ENCODE assay signal across 9 cellular contexts in genomic region chr4:139919513-139919912, GRCh38.
DNase-seq lines count a peak whose midpoint lies in the region; ATAC-seq, FAIRE-seq and TF ChIP-seq lines count a peak whose summit lies in the region.
"Had no signal": no experiment of that assay in that cellular context is flagged by ENCODE, and none has a peak within 500 bp of the region (broad histone marks: within the 10 kb centered on the region; RNA-seq: fewer than 3 reads in every experiment).

No MANE protein-coding gene starts in this region.

- H3K27ac ChIP-seq in A549 (peak overlapping the region; percentile 50 to 62; a peak in 4 of 6 replicates), heart left ventricle (peak overlapping the region; percentile 19 to 86 (median 80)), parathyroid adenoma (peak overlapping the region; percentile 61)

- H3K9me3 ChIP-seq in A549, result no peaks in the 10 kb centered on the region
- H3K9me3 ChIP-seq in heart left ventricle, result no peaks in the 10 kb centered on the region
- H3K9me3 ChIP-seq in parathyroid adenoma (ENCODE audit: control insufficient read depth, low read length), result no peaks in the 10 kb centered on the region

- H3K4me2 ChIP-seq in A549, result peak overlapping the region; percentile 55
- H3K4me2 ChIP-seq in parathyroid adenoma (ENCODE audit: low read length), result no peak overlapping the region

- WGBS in A549 (ENCODE audit: missing lambda C conversion rate), result 19% methylated on average over 3 of the region's 3 CpGs
- WGBS in heart left ventricle, 4 donors, result 6 to 11% (median 8%) methylated on average over 3 of the region's 3 CpGs

- H3K79me2 ChIP-seq in parathyroid adenoma, result no peaks in the 10 kb centered on the region

- peaks cover 72% of the 10 kb centered on the region for H3K4me1 ChIP-seq in A549
- peaks cover 11 to 90% (median 64%) of the 10 kb centered on the region in 12 donors for H3K4me1 ChIP-seq in heart left ventricle
- H3K4me1 ChIP-seq in parathyroid adenoma, result no peaks in the 10 kb centered on the region

- intact Hi-C loops in heart left ventricle (cut with DNase I), result loop anchor here in 4 of 10 donors (5.0 to 10.0 kb wide), 7 partner anchors 155 to 333 kb away; partner anchors contain the start of gene MAML3 (in 3 of the 4)

- TF ChIP-seq POLR2A in A549 (IDR thresholded peaks at IDR 0.05; ENCODE audit: low read length) (no peak), heart left ventricle (IDR thresholded peaks at IDR 0.05) (no peak)

- CTCF ChIA-PET in A549 (lab: Yijun Ruan, JAX) (no interaction called here), GM10248 (lab: Yijun Ruan, JAX) (interaction anchor here (1.4 kb wide), 1 partner anchor 142 kb away, joined by 3 read pairs; no protein-coding TSS in a partner anchor)

- peak; percentile 33 to 56; a peak in 3 of 6 replicates for ATAC-seq in A549
- ATAC-seq in heart left ventricle, result peak; percentile 62 to 82 (median 69)
- no peak for ATAC-seq in HG03354 (IDR thresholded peaks at IDR 0.05; ENCODE audit: poor library complexity, severe bottlenecking, unreplicated experiment)

- no peak for TF ChIP-seq RAD21 in A549 (conservative IDR thresholded peaks at IDR 0.05 in 1 of 2, IDR thresholded peaks at IDR 0.05 in 1 of 2)

- no peak for FAIRE-seq in A549 (lab: Jason Lieb, UNC)

- no peak overlapping the region for H3K4me3 ChIP-seq in A549
- peak overlapping the region in 1 of 12 donors; percentile 1 for H3K4me3 ChIP-seq in heart left ventricle
- no peak overlapping the region for H3K4me3 ChIP-seq in parathyroid adenoma (ENCODE audit: low read depth, low read length)

- TF ChIP-seq CTCF in A549 (IDR thresholded peaks at IDR 0.05) (no peak), heart left ventricle (IDR thresholded peaks at IDR 0.05) (no peak), parathyroid adenoma (IDR thresholded peaks at IDR 0.05) (no peak), GM10248 (IDR thresholded peaks at IDR 0.05; ENCODE audit: control extremely low read depth, extremely low read depth, low read depth, missing control alignments) (no peak)

- no peak overlapping the region for H3K9ac ChIP-seq in parathyroid adenoma

- H3K27me3 ChIP-seq in heart left ventricle (no peaks in the 10 kb centered on the region), parathyroid adenoma (ENCODE audit: control insufficient read depth, insufficient read depth, low read length) (no peaks in the 10 kb centered on the region)

- POLR2A ChIA-PET in A549 (lab: Yijun Ruan, JAX) (no interaction called here), GM10248 (lab: Yijun Ruan, JAX) (interaction anchor here (0.5 kb wide), 1 partner anchor 94 kb away, joined by 4 read pairs; no protein-coding TSS in a partner anchor)

- TF ChIP-seq EP300 in A549 (IDR thresholded peaks at IDR 0.05), result no peak

- no peak overlapping the region for H2AFZ ChIP-seq in parathyroid adenoma

- peak in 1 of 2 experiments; percentile 24 for DNase-seq in A549 (ENCODE audit: low read depth in 1 of 2, low spot score in 1 of 2)
- peak; percentile 89 for DNase-seq in amniotic epithelial cell (ENCODE audit: low read depth)
- DNase-seq in heart left ventricle, result peak in 3 of 5 donors; percentile 29 to 43 (median 33)
- no peak for DNase-seq in NCI-H1105 treated with DMSO at 0.1 percent for 48 hours (lab: John Stamatoyannopoulos, UW)
- DNase-seq in occipital lobe (lab: John Stamatoyannopoulos, UW), result no peak
- DNase-seq in GM10248 (ENCODE audit: extremely low spot score), result no peak
- DNase-seq: activated naive CD4-positive, alpha-beta T cell treated with anti-CD3 and anti-CD28 coated beads, Interleukin-2, amount 50 U/mL, for 16 hours had no signal

- H3K36me3 ChIP-seq in heart left ventricle (no peaks in the 10 kb centered on the region), parathyroid adenoma (ENCODE audit: control insufficient read depth, insufficient read depth, low read length) (no peaks in the 10 kb centered on the region)

TF ChIP-seq in A549, 52 proteins besides CTCF, POLR2A, EP300 and RAD21:
- TF ChIP-seq RCOR1 (IDR thresholded peaks at IDR 0.05; ENCODE audit: low read depth, low read length) (no peak), POLR2AphosphoS2 (conservative IDR thresholded peaks at IDR 0.05; ENCODE audit: low read length) (no peak), ESRRA (IDR thresholded peaks at IDR 0.05; ENCODE audit: borderline replicate concordance, low read length) (no peak), HOXB13 (CRISPR knock-in tag; IDR thresholded peaks at IDR 0.05; ENCODE audit: low read depth) (no peak), TP53 (CRISPR knock-in tag; IDR thresholded peaks at IDR 0.05) (no peak), GATA3 (IDR thresholded peaks at IDR 0.05; ENCODE audit: borderline replicate concordance) (no peak), BHLHE40 (IDR thresholded peaks at IDR 0.05; ENCODE audit: low read depth, low read length) (no peak), RARB (CRISPR knock-in tag; IDR thresholded peaks at IDR 0.05) (no peak), E2F6 (IDR thresholded peaks at IDR 0.05; ENCODE audit: borderline replicate concordance, low read depth) (no peak), MYC (IDR thresholded peaks at IDR 0.05; ENCODE audit: borderline replicate concordance, low read length) (no peak), HOXB5 (CRISPR knock-in tag; IDR thresholded peaks at IDR 0.05) (no peak), SREBF2 (IDR thresholded peaks at IDR 0.05) (no peak)

Comparison
In these comparisons a context has a peak if more than half of its experiments do, and no peak if none do; other contexts are left out.
1. DNase-seq: peak in amniotic epithelial cell (single experiment) and heart left ventricle (3 of 5); none in NCI-H1105 treated with DMSO at 0.1 percent for 48 hours (single experiment), occipital lobe (single experiment) and GM10248 (single experiment).
2. Peak in every context shown above with its lines, with median percentiles within 50 percentile points of each other: H3K27ac ChIP-seq.